In the genomic region with DNA sequence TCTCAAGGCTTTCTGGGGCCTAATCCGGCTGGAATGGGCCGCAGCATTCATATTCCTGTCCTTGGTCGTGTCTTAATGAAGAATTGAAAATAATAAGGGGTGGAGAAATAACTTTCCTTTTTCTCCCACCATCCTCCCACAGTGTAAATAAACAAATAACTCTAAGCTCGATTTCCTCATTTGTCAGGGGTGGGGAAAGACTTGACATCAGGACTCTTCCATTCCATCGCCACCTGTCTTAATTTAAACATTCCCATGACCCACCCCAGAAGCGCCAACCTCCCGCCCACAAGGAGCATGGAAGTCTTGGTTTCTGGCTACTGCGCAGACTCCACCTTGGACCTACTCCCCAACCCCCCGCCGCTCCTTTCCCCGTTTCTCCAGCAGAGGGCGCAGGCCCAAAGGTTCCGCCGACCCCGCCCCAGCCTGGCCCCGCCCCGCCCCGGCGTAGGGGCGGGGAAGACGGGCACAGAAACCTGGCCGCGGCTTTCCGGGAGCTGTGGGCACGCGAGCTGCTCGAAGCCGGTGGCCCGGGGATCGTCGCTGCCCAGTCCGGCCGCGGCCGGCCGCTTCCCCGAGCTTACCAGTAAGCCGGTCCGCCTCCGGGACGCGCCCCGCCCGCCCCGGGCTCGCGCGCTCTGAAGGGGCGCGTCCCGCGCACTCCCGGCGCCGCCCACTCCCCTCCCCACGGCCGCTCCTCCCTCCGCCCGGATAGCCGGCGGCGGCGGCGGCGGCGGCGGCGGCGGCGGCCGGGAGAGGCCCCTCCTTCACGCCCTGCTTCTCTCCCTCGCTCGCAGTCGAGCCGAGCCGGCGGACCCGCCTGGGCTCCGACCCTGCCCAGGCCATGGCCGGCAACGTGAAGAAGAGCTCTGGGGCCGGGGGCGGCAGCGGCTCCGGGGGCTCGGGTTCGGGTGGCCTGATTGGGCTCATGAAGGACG, we compare ENCODE assay signal across 8 cellular contexts. TPM values are rescaled to one million over a fixed set of nuclear protein-coding genes. Genes with fewer than 3 reads are reported as not detected.
A peak's percentile ranks its signal among the peaks of the same experiment; 100 is the strongest.
DNase-seq lines count a peak whose midpoint lies in the region; ATAC-seq and TF ChIP-seq lines count a peak whose summit lies in the region.

A gene (plus strand): TSS at position 766 of the 938 bp plus-strand sequence. CDS start 79 bp downstream, at position 845.

- H3K27ac ChIP-seq in OCI-LY3 (ENCODE audit: low read length) (peak within 1 kb of the TSS; percentile 79), epithelial cell of prostate (peak within 1 kb of the TSS; percentile 91)

- H4K20me1 ChIP-seq in OCI-LY3 (ENCODE audit: insufficient read depth, low read length) = peaks cover 24% of the 10 kb centered on the region

- intact Hi-C loops in mucosa of descending colon (cut with DNase I, micrococcal nuclease) = loop anchor here in 1 of 2 donors (10.0 kb wide), 1 partner anchor 119 kb away; no protein-coding TSS in a partner anchor

- H3K27me3 ChIP-seq in OCI-LY3 (ENCODE audit: low read depth, low read length) = no peaks in the 10 kb centered on the region

- ATAC-seq in GM21447 (IDR thresholded peaks at IDR 0.05; ENCODE audit: unreplicated experiment) = peak; percentile 67
- ATAC-seq in mucosa of descending colon = peak; percentile 97

- TF ChIP-seq CTCF in OCI-LY3 (IDR thresholded peaks at IDR 0.05; ENCODE audit: low read depth, low read length) = peak; percentile 76
- peak; percentile 91 for TF ChIP-seq CTCF in mucosa of descending colon (IDR thresholded peaks at IDR 0.05)

- peak within 1 kb of the TSS; percentile 76 for H2AFZ ChIP-seq in OCI-LY3 (ENCODE audit: low read depth, low read length)

- DNase-seq in DMS 273 (lab: John Stamatoyannopoulos, UW; ENCODE audit: unreplicated experiment) (peak; percentile 94), HuH-7 (ENCODE audit: low spot score) (peak; percentile 93), activated T-cell treated with anti-CD3 and anti-CD28 coated beads for 24 hours (ENCODE audit: low read depth) (peak; percentile 97), epithelial cell of prostate (ENCODE audit: low read depth, low spot score) (no peak), mucosa of descending colon (peak; percentile 96 to 99 (median 99))
- DNase-seq in stimulated activated CD8-positive, alpha-beta memory T cell treated with anti-CD3 and anti-CD28 coated beads, Interleukin-4, amount 100 ng/mL, for 1 hour (ENCODE audit: low read depth in 2 of 2, low spot score in 1 of 2) = peak; percentile 97

- peak within 1 kb of the TSS; percentile 95 for H3K9ac ChIP-seq in OCI-LY3 (ENCODE audit: low read length)

- H3K79me2 ChIP-seq in OCI-LY3 (ENCODE audit: low read length) = peaks cover 46% of the 10 kb centered on the region

- H3K4me1 ChIP-seq in OCI-LY3 (ENCODE audit: low read length) (peaks cover 18% of the 10 kb centered on the region), mucosa of descending colon (ENCODE audit: low read depth) (peaks cover 7% of the 10 kb centered on the region)

- peak within 1 kb of the TSS; percentile 92 for H3K4me2 ChIP-seq in OCI-LY3 (ENCODE audit: low read length)

- H3K4me3 ChIP-seq in OCI-LY3 (ENCODE audit: low read length) = peak within 1 kb of the TSS; percentile 96
- peak within 1 kb of the TSS; percentile 76 for H3K4me3 ChIP-seq in mucosa of descending colon

- H3K9me3 ChIP-seq in OCI-LY3 (ENCODE audit: insufficient read depth, low read length) = no peaks in the 10 kb centered on the region
- no peaks in the 10 kb centered on the region for H3K9me3 ChIP-seq in mucosa of descending colon

- H3K36me3 ChIP-seq in OCI-LY3 (replicated peaks; ENCODE audit: low read depth, low read length) = peaks cover 3% of the 10 kb centered on the region
- no peaks in the 10 kb centered on the region for H3K36me3 ChIP-seq in mucosa of descending colon (ENCODE audit: low read depth)

RNA-seq across cellular contexts. Expression of the gene that starts here (rescaled TPM):
- total RNA-seq in mucosa of descending colon = 10 to 100 TPM; 11.0 to 24.4 (median 13.1) TPM
